10 cellular contexts compared by ENCODE assay signal in the genomic region with DNA sequence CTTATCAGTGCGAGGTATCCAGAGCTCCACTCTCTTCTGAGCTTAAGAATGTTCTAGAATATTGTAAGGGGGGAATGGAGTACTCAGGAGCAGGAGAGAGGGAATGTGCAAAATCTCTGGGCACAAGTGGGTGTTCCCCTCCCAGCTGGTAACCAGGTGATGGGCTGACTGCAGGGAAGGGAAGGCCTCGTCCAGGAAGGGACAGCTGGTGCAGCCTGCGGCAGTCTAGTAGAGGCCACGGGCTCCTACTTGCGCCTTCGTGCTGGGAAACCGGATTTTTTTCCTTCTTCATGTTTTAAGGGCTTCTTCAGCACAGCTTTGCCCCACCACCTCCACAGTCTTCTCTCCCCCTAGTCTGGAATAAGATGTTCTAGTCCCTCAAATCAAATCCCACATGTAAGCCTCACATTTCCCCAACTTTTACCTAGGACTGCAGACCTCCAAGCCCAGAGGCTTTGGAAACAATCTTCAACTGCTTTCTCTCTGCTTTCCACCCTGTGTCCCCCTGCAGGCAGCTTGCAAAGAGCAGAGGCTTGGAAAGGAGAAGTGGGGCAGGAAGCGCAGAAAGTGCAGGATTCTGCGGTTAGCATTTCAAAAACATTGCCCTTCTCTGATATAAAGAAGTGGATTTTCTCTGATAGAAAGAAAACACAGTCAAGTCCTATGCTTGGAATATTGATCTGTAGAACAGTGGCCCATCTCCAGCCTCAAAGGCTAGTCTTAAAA. TPM values are rescaled to one million over a fixed set of nuclear protein-coding genes. Genes with fewer than 3 reads are reported as not detected.
DNase-seq lines count a peak whose midpoint lies in the region; ATAC-seq, FAIRE-seq and TF ChIP-seq lines count a peak whose summit lies in the region.
"Had no signal": no experiment of that assay in that cellular context is flagged by ENCODE, and none has a peak within 500 bp of the region (broad histone marks: within the 10 kb centered on the region; RNA-seq: fewer than 3 reads in every experiment).

No MANE protein-coding gene starts in this region.

- POLR2A ChIA-PET in naive thymus-derived CD4-positive, alpha-beta T cell (lab: Charles Lee) = no interaction called here

- H3K27me3 ChIP-seq in naive thymus-derived CD4-positive, alpha-beta T cell (ENCODE audit: control insufficient read depth in 2 of 2, insufficient read depth in 2 of 2, low read length in 2 of 2) = no peaks in the 10 kb centered on the region
- H3K27me3 ChIP-seq: esophagus muscularis mucosa had no signal

- H3K4me3 ChIP-seq in choroid plexus epithelial cell (ENCODE audit: low read depth, low read length) = no peak overlapping the region
- H3K4me3 ChIP-seq in naive thymus-derived CD4-positive, alpha-beta T cell (ENCODE audit: low read length) = no peak overlapping the region
- H3K4me3 ChIP-seq: esophagus muscularis mucosa had no signal

- FAIRE-seq in D721Med (lab: Jason Lieb, UNC) = no peak

- H3K4me1 ChIP-seq in naive thymus-derived CD4-positive, alpha-beta T cell (ENCODE audit: control insufficient read depth in 2 of 2, insufficient read depth in 2 of 2, low read length in 2 of 2) = no peaks in the 10 kb centered on the region
- H3K4me1 ChIP-seq: esophagus muscularis mucosa had no signal

- TF ChIP-seq CTCF in CD14-positive monocyte (IDR thresholded peaks at IDR 0.05) (peak; percentile 48), choroid plexus epithelial cell (conservative IDR thresholded peaks at IDR 0.05; ENCODE audit: low read depth, low read length) (peak; percentile 74), D721Med (IDR thresholded peaks at IDR 0.05; ENCODE audit: insufficient read depth, missing control alignments) (no peak)

- peaks cover 0 to 9% (median 0%) of the 10 kb centered on the region in 7 donors for H3K9me3 Mint-ChIP-seq in CD14-positive monocyte
- no peaks in the 10 kb centered on the region for H3K9me3 Mint-ChIP-seq in naive thymus-derived CD4-positive, alpha-beta T cell
- H3K9me3 Mint-ChIP-seq: activated naive CD4-positive, alpha-beta T cell treated with anti-CD3 and anti-CD28 coated beads, Interleukin-2, amount 10 ng/mL, durations not matched to agents 7 days and 5 days had no signal

- no peaks in the 10 kb centered on the region for H3K36me3 Mint-ChIP-seq in CD14-positive monocyte
- no peaks in the 10 kb centered on the region for H3K36me3 Mint-ChIP-seq in naive thymus-derived CD4-positive, alpha-beta T cell
- H3K36me3 Mint-ChIP-seq: activated naive CD4-positive, alpha-beta T cell treated with anti-CD3 and anti-CD28 coated beads, Interleukin-2, amount 10 ng/mL, durations not matched to agents 7 days and 5 days had no signal

- peaks cover 20% of the 10 kb centered on the region for H3K4me1 Mint-ChIP-seq in CD14-positive monocyte
- peaks cover 0 to 8% (median 0%) of the 10 kb centered on the region in 7 donors for H3K4me1 Mint-ChIP-seq in naive thymus-derived CD4-positive, alpha-beta T cell
- H3K4me1 Mint-ChIP-seq: activated naive CD4-positive, alpha-beta T cell treated with anti-CD3 and anti-CD28 coated beads, Interleukin-2, amount 10 ng/mL, durations not matched to agents 7 days and 5 days had no signal

- H3K36me3 ChIP-seq in naive thymus-derived CD4-positive, alpha-beta T cell (ENCODE audit: control insufficient read depth in 2 of 3, insufficient read depth in 3 of 3, low read length in 3 of 3) = no peaks in the 10 kb centered on the region
- H3K36me3 ChIP-seq: esophagus muscularis mucosa had no signal

- H3K27ac ChIP-seq in naive thymus-derived CD4-positive, alpha-beta T cell (ENCODE audit: low read depth, low read length) = no peak overlapping the region
- H3K27ac ChIP-seq: esophagus muscularis mucosa had no signal

- peak overlapping the region in 1 of 2 donors; percentile 80 for H3K4me3 Mint-ChIP-seq in CD14-positive monocyte
- H3K4me3 Mint-ChIP-seq in naive thymus-derived CD4-positive, alpha-beta T cell = no peak overlapping the region
- H3K4me3 Mint-ChIP-seq: activated naive CD4-positive, alpha-beta T cell treated with anti-CD3 and anti-CD28 coated beads, Interleukin-2, amount 10 ng/mL, durations not matched to agents 7 days and 5 days had no signal

- H3K27ac Mint-ChIP-seq in CD14-positive monocyte = peak overlapping the region in 1 of 7 donors; percentile 56
- no peak overlapping the region for H3K27ac Mint-ChIP-seq in naive thymus-derived CD4-positive, alpha-beta T cell
- H3K27ac Mint-ChIP-seq: activated naive CD4-positive, alpha-beta T cell treated with anti-CD3 and anti-CD28 coated beads, Interleukin-2, amount 10 ng/mL, durations not matched to agents 7 days and 5 days had no signal

- intact Hi-C loops in CD14-positive monocyte (cut with micrococcal nuclease) = no loop called here
- intact Hi-C loops in naive thymus-derived CD4-positive, alpha-beta T cell (cut with micrococcal nuclease) = no loop called here

- peaks cover 2 to 7% (median 2%) of the 10 kb centered on the region in 3 donors for H3K27me3 Mint-ChIP-seq in CD14-positive monocyte (ENCODE audit: low read depth in 3 of 3)
- peaks cover 0 to 2% (median 0%) of the 10 kb centered on the region in 5 donors for H3K27me3 Mint-ChIP-seq in naive thymus-derived CD4-positive, alpha-beta T cell

- no peaks in the 10 kb centered on the region for H3K9me3 ChIP-seq in naive thymus-derived CD4-positive, alpha-beta T cell (ENCODE audit: control insufficient read depth in 2 of 3, low read length in 3 of 3)
- H3K9me3 ChIP-seq: esophagus muscularis mucosa had no signal

- CTCF ChIA-PET in naive thymus-derived CD4-positive, alpha-beta T cell (lab: Charles Lee) = interaction anchor here (0.6 kb wide), 1 partner anchor 8 kb away, joined by 3 read pairs; no protein-coding TSS in a partner anchor

- DNase-seq in CD14-positive monocyte (ENCODE audit: low spot score) = peak; percentile 53
- peak; percentile 81 for DNase-seq in MV-4-11 (lab: John Stamatoyannopoulos, UW)
- DNase-seq in choroid plexus epithelial cell (ENCODE audit: low read depth) = peak; percentile 57
- DNase-seq in naive thymus-derived CD4-positive, alpha-beta T cell = no peak
- DNase-seq in D721Med (ENCODE audit: insufficient read length, low spot score) = no peak
- no peak for DNase-seq in kidney tubule cell (ENCODE audit: low spot score)
- DNase-seq: activated naive CD4-positive, alpha-beta T cell treated with anti-CD3 and anti-CD28 coated beads, Interleukin-2, amount 10 ng/mL, durations not matched to agents 7 days and 5 days had no signal

- ATAC-seq in naive thymus-derived CD4-positive, alpha-beta T cell = peak; percentile 37
- no peak for ATAC-seq in HG02623 (IDR thresholded peaks at IDR 0.05; ENCODE audit: unreplicated experiment)
- no peak for ATAC-seq in HG03469 (IDR thresholded peaks at IDR 0.05; ENCODE audit: unreplicated experiment)

RNA-seq across cellular contexts. Expression of gene CGNL1, which starts 11.9 kb away (rescaled TPM):
- not detected for polyA plus RNA-seq in CD14-positive monocyte
- total RNA-seq in naive thymus-derived CD4-positive, alpha-beta T cell = not detected
- polyA plus RNA-seq in naive thymus-derived CD4-positive, alpha-beta T cell = not detected

Comparison
In these comparisons a context has a peak if more than half of its experiments do, and no peak if none do; other contexts are left out.
1. DNase-seq: peak in CD14-positive monocyte (single experiment), MV-4-11 (single experiment) and choroid plexus epithelial cell (single experiment); none in naive thymus-derived CD4-positive, alpha-beta T cell (0 of 9), D721Med (single experiment) and kidney tubule cell (single experiment).